ENCODE assay signal across 30 cellular contexts in the genomic region with DNA sequence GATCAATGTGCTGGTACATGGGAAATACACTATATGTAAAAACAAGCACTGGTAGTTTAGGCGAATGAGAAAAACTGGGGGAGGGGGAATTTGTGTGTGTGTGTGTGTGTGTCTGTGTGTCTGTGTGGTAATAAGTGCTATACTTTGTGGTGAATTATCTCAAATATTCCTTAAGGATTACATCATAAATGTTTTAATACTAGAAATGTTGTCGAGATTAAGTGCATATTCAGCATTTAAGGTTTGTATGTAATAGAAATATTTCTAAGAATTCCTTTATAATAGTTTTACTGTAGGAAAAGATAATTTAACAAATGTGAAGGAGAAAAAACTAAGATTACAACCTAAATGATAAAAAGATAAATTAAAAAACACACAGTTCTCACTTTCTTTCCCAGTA.
"Had no signal": no experiment of that assay in that cellular context is flagged by ENCODE, and none has a peak within 500 bp of the region (broad histone marks: within the 10 kb centered on the region; RNA-seq: fewer than 3 reads in every experiment).

No MANE protein-coding gene starts in this region.

- H3K27ac ChIP-seq: ascending aorta, breast epithelium, SJCRH30, SK-N-MC, WERI-Rb-1 had no signal

- H3K4me1 Mint-ChIP-seq: activated CD4-positive, alpha-beta memory T cell treated with anti-CD3 and anti-CD28 coated beads, Interleukin-2, amount 10 ng/mL, durations not matched to agents 7 days and 5 days; activated CD8-positive, alpha-beta memory T cell treated with anti-CD3 and anti-CD28 coated beads, Interleukin-2, amount 10 ng/mL, durations not matched to agents 7 days and 5 days; activated naive CD8-positive, alpha-beta T cell treated with anti-CD3 and anti-CD28 coated beads for 36 hours; activated T-helper 17 cell treated with anti-CD3 and anti-CD28 coated beads, Interleukin-2, amount 50 U/mL, for 72 hours had no signal

- H3K4me1 ChIP-seq: ascending aorta, breast epithelium, SJCRH30 had no signal

- H3K4me3 ChIP-seq: ascending aorta, breast epithelium, SJCRH30, SK-N-MC had no signal

- H3K27me3 Mint-ChIP-seq: activated CD4-positive, alpha-beta memory T cell treated with anti-CD3 and anti-CD28 coated beads, Interleukin-2, amount 10 ng/mL, durations not matched to agents 7 days and 5 days; activated CD8-positive, alpha-beta memory T cell treated with anti-CD3 and anti-CD28 coated beads, Interleukin-2, amount 10 ng/mL, durations not matched to agents 7 days and 5 days; activated naive CD8-positive, alpha-beta T cell treated with anti-CD3 and anti-CD28 coated beads for 36 hours; activated T-helper 17 cell treated with anti-CD3 and anti-CD28 coated beads, Interleukin-2, amount 50 U/mL, for 72 hours had no signal

- ATAC-seq: activated CD8-positive, alpha-beta memory T cell treated with anti-CD3 and anti-CD28 coated beads, Interleukin-2, amount 10 ng/mL, durations not matched to agents 7 days and 5 days; activated T-cell treated with anti-CD3 and anti-CD28 coated beads, Interleukin-2, amount 50 U/mL, for 72 hours; activated T-helper 17 cell treated with anti-CD3 and anti-CD28 coated beads, Interleukin-2, amount 50 U/mL, for 72 hours; Panc1 had no signal

- H3K27me3 ChIP-seq: ascending aorta, breast epithelium, SJCRH30 had no signal

- H3K9me3 ChIP-seq: ascending aorta, breast epithelium, SJCRH30 had no signal

- H3K27ac Mint-ChIP-seq: activated CD4-positive, alpha-beta memory T cell treated with anti-CD3 and anti-CD28 coated beads, Interleukin-2, amount 10 ng/mL, durations not matched to agents 7 days and 5 days; activated CD8-positive, alpha-beta memory T cell treated with anti-CD3 and anti-CD28 coated beads, Interleukin-2, amount 10 ng/mL, durations not matched to agents 7 days and 5 days; activated naive CD8-positive, alpha-beta T cell treated with anti-CD3 and anti-CD28 coated beads for 36 hours; activated T-cell treated with anti-CD3 and anti-CD28 coated beads, Interleukin-2, amount 50 U/mL, for 72 hours; activated T-helper 17 cell treated with anti-CD3 and anti-CD28 coated beads, Interleukin-2, amount 50 U/mL, for 72 hours had no signal

- H3K9me3 Mint-ChIP-seq: activated CD4-positive, alpha-beta memory T cell treated with anti-CD3 and anti-CD28 coated beads, Interleukin-2, amount 10 ng/mL, durations not matched to agents 7 days and 5 days; activated naive CD8-positive, alpha-beta T cell treated with anti-CD3 and anti-CD28 coated beads for 36 hours; activated T-helper 17 cell treated with anti-CD3 and anti-CD28 coated beads, Interleukin-2, amount 50 U/mL, for 72 hours had no signal

- H3K4me3 Mint-ChIP-seq: activated CD4-positive, alpha-beta memory T cell treated with anti-CD3 and anti-CD28 coated beads, Interleukin-2, amount 10 ng/mL, durations not matched to agents 7 days and 5 days; activated CD8-positive, alpha-beta memory T cell treated with anti-CD3 and anti-CD28 coated beads, Interleukin-2, amount 10 ng/mL, durations not matched to agents 7 days and 5 days; activated naive CD8-positive, alpha-beta T cell treated with anti-CD3 and anti-CD28 coated beads for 36 hours; activated T-cell treated with anti-CD3 and anti-CD28 coated beads, Interleukin-2, amount 50 U/mL, for 72 hours; activated T-helper 17 cell treated with anti-CD3 and anti-CD28 coated beads, Interleukin-2, amount 50 U/mL, for 72 hours had no signal

- DNase-seq: activated CD4-positive, alpha-beta memory T cell treated with anti-CD3 and anti-CD28 coated beads, Interleukin-2, amount 10 ng/mL, durations not matched to agents 7 days and 5 days; activated CD4-positive, alpha-beta T cell treated with anti-CD3 and anti-CD28 coated beads for 1 hour; activated CD4-positive, alpha-beta T cell treated with anti-CD3 and anti-CD28 coated beads for 48 hours; activated CD4-positive, CD25-positive, alpha-beta regulatory T cell; activated CD8-positive, alpha-beta memory T cell treated with anti-CD3 and anti-CD28 coated beads for 24 hours; activated CD8-positive, alpha-beta memory T cell treated with anti-CD3 and anti-CD28 coated beads, Interleukin-2, amount 10 ng/mL, durations not matched to agents 7 days and 5 days; activated CD8-positive, alpha-beta memory T cell treated with anti-CD3 and anti-CD28 coated beads, Interleukin-2, amount 50 U/mL, for 48 hours; activated effector memory CD4-positive, alpha-beta T cell treated with anti-CD3 and anti-CD28 coated beads, Interleukin-2, amount 50 U/mL, for 16 hours; activated naive CD4-positive, alpha-beta T cell; activated naive CD4-positive, alpha-beta T cell treated with anti-CD3 and anti-CD28 coated beads, Interleukin-2, amount 50 U/mL, for 16 hours; activated naive CD8-positive, alpha-beta T cell treated with anti-CD3 and anti-CD28 coated beads for 36 hours; activated T-cell treated with anti-CD3 and anti-CD28 coated beads, Interleukin-2, amount 50 U/mL, for 72 hours; amygdala; NCI-H1105; NCI-H1417 treated with DMSO at 0.1 percent for 48 hours; NCI-H187 treated with DMSO at 0.1 percent for 48 hours; NCI-H2081; NCI-H226; NCI-H446 treated with DMSO at 0.1 percent for 48 hours; NCI-H524; NCI-H69; SHP77; SJCRH30; T1000; WERI-Rb-1 had no signal

- H3K36me3 ChIP-seq: ascending aorta, breast epithelium, SJCRH30, WERI-Rb-1 had no signal
